21 cellular contexts compared by ENCODE assay signal in genomic region chr6:144401736-144402733, GRCh38.
"Had no signal": no experiment of that assay in that cellular context is flagged by ENCODE, and none has a peak within 500 bp of the region (broad histone marks: within the 10 kb centered on the region; RNA-seq: fewer than 3 reads in every experiment).

No MANE protein-coding gene starts in this region.

- H3K4me1 Mint-ChIP-seq: nephron progenitor cell had no signal

- H3K27me3 Mint-ChIP-seq: naive B cell; stimulated activated naive CD8-positive, alpha-beta T cell treated with anti-CD3 and anti-CD28 coated beads, Interleukin-15, amount 100 ng/mL, for 72 hours; type B pancreatic cell had no signal

- H3K4me3 Mint-ChIP-seq: mesothelial cell of epicardium; nephron progenitor cell; stimulated activated naive CD8-positive, alpha-beta T cell treated with anti-CD3 and anti-CD28 coated beads, Interleukin-15, amount 100 ng/mL, for 72 hours; type B pancreatic cell had no signal

- H3K4me1 ChIP-seq: prostate gland, testis had no signal

- H3K36me3 ChIP-seq: prostate gland, right atrium auricular region, tibial artery had no signal

- H3K27ac ChIP-seq: dorsolateral prefrontal cortex, prostate gland, right atrium auricular region, skin epidermis, spleen, testis, tibial artery had no signal

- DNase-seq: dorsolateral prefrontal cortex; effector CD4-positive, alpha-beta T cell; hypothalamus; kidney; mesenchymal stem cell; mucosa of descending colon; naive B cell; nephron progenitor cell; nucleus accumbens; spleen; stimulated activated CD4-positive, alpha-beta T cell treated with anti-CD3 and anti-CD28 coated beads, Interleukin-2, amount 100 ng/mL, for 48 hours; stimulated activated naive CD4-positive, alpha-beta T cell; stimulated activated naive CD8-positive, alpha-beta T cell treated with anti-CD3 and anti-CD28 coated beads, Interleukin-15, amount 100 ng/mL, for 72 hours; testis; tibial artery had no signal

- H3K4me3 ChIP-seq: dorsolateral prefrontal cortex, mucosa of descending colon, prostate gland, right atrium auricular region, skin epidermis, spleen, testis, tibial artery had no signal

- H3K27me3 ChIP-seq: right atrium auricular region, spleen, testis, tibial artery had no signal

- ATAC-seq: left lobe of liver; mucosa of descending colon; stimulated activated naive CD8-positive, alpha-beta T cell treated with anti-CD3 and anti-CD28 coated beads, Interleukin-15, amount 100 ng/mL, for 72 hours had no signal

- H3K27ac Mint-ChIP-seq: mesothelial cell of epicardium; nephron progenitor cell; stimulated activated naive CD8-positive, alpha-beta T cell treated with anti-CD3 and anti-CD28 coated beads, Interleukin-15, amount 100 ng/mL, for 72 hours; type B pancreatic cell had no signal

- H3K9me3 ChIP-seq: prostate gland, testis, tibial artery had no signal
